17 cellular contexts compared by ENCODE assay signal in the genomic region with DNA sequence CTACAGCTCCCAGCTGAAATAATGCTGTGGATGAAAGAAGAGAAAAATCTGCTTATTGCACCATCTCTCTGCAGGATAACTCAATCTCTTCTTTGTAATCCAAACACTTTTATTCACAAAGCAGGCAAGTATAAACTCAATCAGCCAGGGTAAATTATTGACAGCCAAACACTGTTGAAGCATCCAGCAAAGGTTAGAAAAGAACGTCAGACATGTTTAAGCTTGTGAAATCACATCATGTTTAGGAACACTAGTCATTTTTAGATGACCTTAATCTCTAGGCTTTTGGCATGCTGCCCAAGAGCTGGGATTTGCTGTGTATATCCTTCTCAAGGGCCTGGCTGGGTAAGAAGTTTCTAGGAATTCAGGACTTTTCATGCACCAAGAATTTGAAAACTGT.
DNase-seq lines count a peak whose midpoint lies in the region; ATAC-seq, FAIRE-seq and TF ChIP-seq lines count a peak whose summit lies in the region.
"Had no signal": no experiment of that assay in that cellular context is flagged by ENCODE, and none has a peak within 500 bp of the region (broad histone marks: within the 10 kb centered on the region; RNA-seq: fewer than 3 reads in every experiment).

No MANE protein-coding gene starts in this region.

- no peak overlapping the region for H3K27ac Mint-ChIP-seq in astrocyte (ENCODE audit: unreplicated experiment)
- H3K27ac Mint-ChIP-seq in T-helper 2 cell treated with Interferon-gamma antibody and Interleukin-4, amounts not matched to agents 5 μg/mL and 100 μg/mL, for 36 hours, result no peak overlapping the region
- H3K27ac Mint-ChIP-seq: activated naive CD4-positive, alpha-beta T cell treated with anti-CD3 and anti-CD28 coated beads, Interleukin-2, amount 50 U/mL, for 72 hours; CD4-positive, alpha-beta memory T cell; T-cell had no signal

- no peak overlapping the region for H3K27ac ChIP-seq in astrocyte (ENCODE audit: low read depth, low read length)
- H3K27ac ChIP-seq: psoas muscle had no signal

- no peak overlapping the region for H3K4me3 ChIP-seq in astrocyte (ENCODE audit: insufficient read depth, low read depth, low read length)
- H3K4me3 ChIP-seq: psoas muscle had no signal

- no peaks in the 10 kb centered on the region for H3K27me3 Mint-ChIP-seq in astrocyte (ENCODE audit: low read depth, unreplicated experiment)
- H3K27me3 Mint-ChIP-seq in T-helper 2 cell treated with Interferon-gamma antibody and Interleukin-4, amounts not matched to agents 5 μg/mL and 100 μg/mL, for 36 hours (ENCODE audit: low read depth), result no peaks in the 10 kb centered on the region
- H3K27me3 Mint-ChIP-seq: CD4-positive, alpha-beta memory T cell; central memory CD8-positive, alpha-beta T cell; T-cell had no signal

- H4K20me1 ChIP-seq in astrocyte (ENCODE audit: insufficient read depth, low read length), result no peaks in the 10 kb centered on the region

- peak; percentile 16 for DNase-seq in NCI-H2171 treated with DMSO at 0.1 percent for 48 hours (lab: John Stamatoyannopoulos, UW)
- no peak for DNase-seq in NCI-H2171 (lab: John Stamatoyannopoulos, UW)
- no peak for DNase-seq in astrocyte (ENCODE audit: low read depth)
- DNase-seq in kidney glomerular epithelial cell (lab: John Stamatoyannopoulos, UW), result peak; percentile 59
- DNase-seq in T-helper 2 cell treated with Interferon-gamma antibody and Interleukin-4, amounts not matched to agents 5 μg/mL and 100 μg/mL, for 36 hours (ENCODE audit: low spot score), result no peak
- no peak for DNase-seq in effector CD4-positive, alpha-beta T cell
- DNase-seq in islet precursor cell, result no peak
- DNase-seq: activated CD8-positive, alpha-beta memory T cell treated with anti-CD3 and anti-CD28 coated beads, Interleukin-2, amount 50 U/mL, for 48 hours; CD4-positive, alpha-beta memory T cell; IMR-90; psoas muscle; T-cell had no signal

- TF ChIP-seq CTCF in astrocyte (IDR thresholded peaks at IDR 0.05; ENCODE audit: insufficient read depth, low read depth, low read length), result no peak

- no peaks in the 10 kb centered on the region for H3K36me3 ChIP-seq in astrocyte (ENCODE audit: insufficient read depth, low read length)

- H3K9me3 Mint-ChIP-seq in astrocyte (ENCODE audit: unreplicated experiment), result no peaks in the 10 kb centered on the region
- H3K9me3 Mint-ChIP-seq in T-helper 2 cell treated with Interferon-gamma antibody and Interleukin-4, amounts not matched to agents 5 μg/mL and 100 μg/mL, for 36 hours, result no peaks in the 10 kb centered on the region

- no peak overlapping the region for H3K4me2 ChIP-seq in astrocyte (ENCODE audit: low read length)

- H3K9ac ChIP-seq in astrocyte (ENCODE audit: low read length), result no peak overlapping the region

- peak; percentile 5 for FAIRE-seq in astrocyte (lab: Jason Lieb, UNC)
- FAIRE-seq: endothelial cell of umbilical vein had no signal

- no peaks in the 10 kb centered on the region for H3K79me2 ChIP-seq in astrocyte (ENCODE audit: insufficient read depth, low read length)

- no peaks in the 10 kb centered on the region for H3K9me3 ChIP-seq in astrocyte (ENCODE audit: insufficient read depth, low read depth, low read length)
- H3K9me3 ChIP-seq: psoas muscle had no signal

- no peak overlapping the region for H2AFZ ChIP-seq in astrocyte (ENCODE audit: low read depth, low read length)

- no peak for ATAC-seq in GM19023 (IDR thresholded peaks at IDR 0.05; ENCODE audit: unreplicated experiment)
- ATAC-seq: activated naive CD4-positive, alpha-beta T cell treated with anti-CD3 and anti-CD28 coated beads, Interleukin-2, amount 50 U/mL, for 72 hours; Panc1; psoas muscle; T-cell had no signal

- H3K27me3 ChIP-seq in astrocyte (ENCODE audit: insufficient read depth, low read length), result no peaks in the 10 kb centered on the region

- H3K36me3 Mint-ChIP-seq in astrocyte (ENCODE audit: low read depth, unreplicated experiment), result no peaks in the 10 kb centered on the region
- H3K36me3 Mint-ChIP-seq in T-helper 2 cell treated with Interferon-gamma antibody and Interleukin-4, amounts not matched to agents 5 μg/mL and 100 μg/mL, for 36 hours (ENCODE audit: low read depth), result no peaks in the 10 kb centered on the region
- H3K36me3 Mint-ChIP-seq: CD4-positive, alpha-beta memory T cell; T-cell had no signal

- H3K4me3 Mint-ChIP-seq in astrocyte (ENCODE audit: unreplicated experiment), result no peak overlapping the region
- no peak overlapping the region for H3K4me3 Mint-ChIP-seq in T-helper 2 cell treated with Interferon-gamma antibody and Interleukin-4, amounts not matched to agents 5 μg/mL and 100 μg/mL, for 36 hours
- H3K4me3 Mint-ChIP-seq: CD4-positive, alpha-beta memory T cell; central memory CD8-positive, alpha-beta T cell; T-cell had no signal

- H3K4me1 Mint-ChIP-seq in astrocyte (ENCODE audit: low read depth, unreplicated experiment), result peaks cover 13% of the 10 kb centered on the region
- H3K4me1 Mint-ChIP-seq in T-helper 2 cell treated with Interferon-gamma antibody and Interleukin-4, amounts not matched to agents 5 μg/mL and 100 μg/mL, for 36 hours (ENCODE audit: low read depth), result no peaks in the 10 kb centered on the region
- H3K4me1 Mint-ChIP-seq: CD4-positive, alpha-beta memory T cell; central memory CD8-positive, alpha-beta T cell; T-cell had no signal

- no peaks in the 10 kb centered on the region for H3K4me1 ChIP-seq in astrocyte (ENCODE audit: insufficient read depth, low read length)
- H3K4me1 ChIP-seq: psoas muscle had no signal

Comparison
In these comparisons a context has a peak if more than half of its experiments do, and no peak if none do; other contexts are left out.
1. DNase-seq: peak in NCI-H2171 treated with DMSO at 0.1 percent for 48 hours (single experiment) and kidney glomerular epithelial cell (single experiment); none in NCI-H2171 (single experiment), astrocyte (single experiment), T-helper 2 cell treated with Interferon-gamma antibody and Interleukin-4, amounts not matched to agents 5 μg/mL and 100 μg/mL, for 36 hours (single experiment), effector CD4-positive, alpha-beta T cell (single experiment) and islet precursor cell (single experiment).